In genomic region chr11:66934971-66935779, GRCh38 we compare ENCODE assay signal across 1 cellular context.
TF ChIP-seq lines count a peak whose summit lies in the region.

No MANE protein-coding gene starts in this region.

TF ChIP-seq in HepG2, 621 proteins besides CTCF, POLR2A, EP300 and RAD21 (continued from another document):
- TF ChIP-seq CEBPG (CRISPR knock-in tag; IDR thresholded peaks at IDR 0.05) (peak; percentile 33; the same call in 1 of the 2 replicates), NCOA1 (CRISPR knock-in tag; IDR thresholded peaks at IDR 0.05) (no peak), CEBPB (IDR thresholded peaks at IDR 0.05; ENCODE audit: borderline replicate concordance, low read depth, low read length) (peak; percentile 60)
TF ChIP-seq in HepG2: peak in this region for 2.
